In genomic region chr3:134471521-134472193, GRCh38 we compare ENCODE assay signal across 18 cellular contexts. TPM values are rescaled to one million over a fixed set of nuclear protein-coding genes. Genes with fewer than 3 reads are reported as not detected.
A peak's percentile ranks its signal among the peaks of the same experiment; 100 is the strongest.
DNase-seq lines count a peak whose midpoint lies in the region; ATAC-seq and TF ChIP-seq lines count a peak whose summit lies in the region.
"Had no signal": no experiment of that assay in that cellular context is flagged by ENCODE, and none has a peak within 500 bp of the region (broad histone marks: within the 10 kb centered on the region; RNA-seq: fewer than 3 reads in every experiment).

No MANE protein-coding gene starts in this region.

- no peak overlapping the region for H3K4me3 ChIP-seq in breast epithelium
- no peak overlapping the region for H3K4me3 ChIP-seq in upper lobe of left lung
- no peak overlapping the region for H3K4me3 ChIP-seq in CD4-positive, alpha-beta memory T cell (ENCODE audit: low read length in 2 of 2)
- H3K4me3 ChIP-seq: hepatocyte, left lung, transverse colon had no signal

- H3K4me1 Mint-ChIP-seq in MCF 10A (ENCODE audit: insufficient read depth, unreplicated experiment): peaks cover 26% of the 10 kb centered on the region
- peaks cover 0 to 5% (median 3%) of the 10 kb centered on the region in 4 donors for H3K4me1 Mint-ChIP-seq in CD4-positive, alpha-beta memory T cell

- H3K27me3 Mint-ChIP-seq in MCF 10A (ENCODE audit: insufficient read depth, unreplicated experiment): no peaks in the 10 kb centered on the region
- no peaks in the 10 kb centered on the region for H3K27me3 Mint-ChIP-seq in CD4-positive, alpha-beta memory T cell
- H3K27me3 Mint-ChIP-seq: brain; natural killer cell treated with Interleukin-12 subunit alpha and Interleukin-12 subunit beta and Interleukin-15 and Interleukin-18, amount 100 ng/mL, for 72 hours had no signal

- no peak for TF ChIP-seq CTCF in MCF 10A (IDR thresholded peaks at IDR 0.05; ENCODE audit: unreplicated experiment)
- TF ChIP-seq CTCF in breast epithelium (IDR thresholded peaks at IDR 0.05): no peak
- TF ChIP-seq CTCF in foreskin keratinocyte (conservative IDR thresholded peaks at IDR 0.05): no peak
- no peak for TF ChIP-seq CTCF in upper lobe of left lung (IDR thresholded peaks at IDR 0.05)

- no peak overlapping the region for H3K27ac ChIP-seq in breast epithelium
- peak overlapping the region; percentile 78 for H3K27ac ChIP-seq in foreskin keratinocyte
- H3K27ac ChIP-seq in upper lobe of left lung: peak overlapping the region in 2 of 4 donors; percentile 0 to 1
- H3K27ac ChIP-seq in CD4-positive, alpha-beta memory T cell (ENCODE audit: low read depth, low read length): no peak overlapping the region
- H3K27ac ChIP-seq: hepatocyte, transverse colon, VCaP had no signal

- H3K36me3 ChIP-seq in breast epithelium: no peaks in the 10 kb centered on the region
- H3K36me3 ChIP-seq in upper lobe of left lung: peaks cover 0 to 3% (median 0%) of the 10 kb centered on the region in 4 donors
- peaks cover 5% of the 10 kb centered on the region for H3K36me3 ChIP-seq in CD4-positive, alpha-beta memory T cell (ENCODE audit: insufficient read depth, low read length)
- H3K36me3 ChIP-seq: transverse colon had no signal

- intact Hi-C loops in MCF 10A (cut with micrococcal nuclease) (loop anchor here (10.0 kb wide), 1 partner anchor 657 kb away; no protein-coding TSS in a partner anchor), breast epithelium (cut with DNase I; ENCODE audit: low total_unique reads) (loop anchor here (1.0 to 5.0 kb wide), 2 partner anchors 13 to 159 kb away; no protein-coding TSS in a partner anchor)
- intact Hi-C loops in CD4-positive, alpha-beta memory T cell (cut with micrococcal nuclease): loop anchor here (10.0 kb wide), 1 partner anchor 107 kb away; no protein-coding TSS in a partner anchor

- peak; percentile 60 for DNase-seq in MCF 10A (ENCODE audit: unreplicated experiment)
- no peak for DNase-seq in breast epithelium (ENCODE audit: low spot score in 2 of 2)
- peak; percentile 10 for DNase-seq in amniotic epithelial cell (ENCODE audit: low read depth)
- peak; percentile 88 to 95 for DNase-seq in foreskin keratinocyte
- no peak for DNase-seq in upper lobe of left lung
- no peak for DNase-seq in COLO668 (lab: John Stamatoyannopoulos, UW; ENCODE audit: unreplicated experiment)
- no peak for DNase-seq in CD4-positive, alpha-beta memory T cell
- DNase-seq: activated CD8-positive, alpha-beta T cell treated with anti-CD3 and anti-CD28 coated beads, Interleukin-2, amount 10 ng/mL, durations not matched to agents 7 days and 5 days; activated effector memory CD4-positive, alpha-beta T cell treated with anti-CD3 and anti-CD28 coated beads, Interleukin-2, amount 50 U/mL, for 16 hours; left lung; MV-4-11; stimulated activated CD4-positive, alpha-beta T cell treated with anti-CD3 and anti-CD28 coated beads, Interleukin-4, amount 100 ng/mL, for 1 hour; transverse colon had no signal

- no peak for TF ChIP-seq EP300 in upper lobe of left lung (IDR thresholded peaks at IDR 0.05)

- H3K27me3 ChIP-seq in breast epithelium (no peaks in the 10 kb centered on the region), foreskin keratinocyte (no peaks in the 10 kb centered on the region), upper lobe of left lung (no peaks in the 10 kb centered on the region)
- H3K27me3 ChIP-seq in CD4-positive, alpha-beta memory T cell (ENCODE audit: insufficient read depth, low read length): no peaks in the 10 kb centered on the region
- H3K27me3 ChIP-seq: hepatocyte, left lung, transverse colon had no signal

- CTCF ChIA-PET in MCF 10A (lab: Yijun Ruan, JAX): interaction anchor here (0.9 to 16.7 kb wide), 7 partner anchors 12 to 274 kb away, joined by 3 to 449 read pairs (median 31); partner anchors contain the start of genes AMOTL2, ANAPC13 and CEP63
- CTCF ChIA-PET in CD4-positive, alpha-beta memory T cell (lab: Charles Lee; ENCODE audit: partially characterized antibody): interaction anchor here (5.5 to 8.7 kb wide), 4 partner anchors 13 to 272 kb away, joined by 28 to 132 read pairs (median 94); partner anchors contain the start of genes ANAPC13 and CEP63

- no peak overlapping the region for H3K4me3 Mint-ChIP-seq in MCF 10A (ENCODE audit: unreplicated experiment)
- no peak overlapping the region for H3K4me3 Mint-ChIP-seq in CD4-positive, alpha-beta memory T cell
- H3K4me3 Mint-ChIP-seq: activated CD8-positive, alpha-beta T cell treated with anti-CD3 and anti-CD28 coated beads, Interleukin-2, amount 10 ng/mL, durations not matched to agents 7 days and 5 days; brain; natural killer cell treated with Interleukin-12 subunit alpha and Interleukin-12 subunit beta and Interleukin-15 and Interleukin-18, amount 100 ng/mL, for 72 hours had no signal

- H3K27ac Mint-ChIP-seq in MCF 10A (ENCODE audit: low read depth, unreplicated experiment): peak overlapping the region; percentile 6
- H3K27ac Mint-ChIP-seq in CD4-positive, alpha-beta memory T cell: peak overlapping the region in 1 of 7 donors; percentile 51
- H3K27ac Mint-ChIP-seq: activated CD8-positive, alpha-beta T cell treated with anti-CD3 and anti-CD28 coated beads, Interleukin-2, amount 10 ng/mL, durations not matched to agents 7 days and 5 days; brain; natural killer cell treated with Interleukin-12 subunit alpha and Interleukin-12 subunit beta and Interleukin-15 and Interleukin-18, amount 100 ng/mL, for 72 hours had no signal

- no peak for TF ChIP-seq POLR2A in breast epithelium (IDR thresholded peaks at IDR 0.05)
- TF ChIP-seq POLR2A in upper lobe of left lung (IDR thresholded peaks at IDR 0.05): no peak

- H3K4me1 ChIP-seq in breast epithelium (no peaks in the 10 kb centered on the region), foreskin keratinocyte (peaks cover 16% of the 10 kb centered on the region), upper lobe of left lung (peaks cover 5 to 20% (median 14%) of the 10 kb centered on the region in 4 donors)
- H3K4me1 ChIP-seq in CD4-positive, alpha-beta memory T cell (ENCODE audit: insufficient read depth, low read length): no peaks in the 10 kb centered on the region

- POLR2A ChIA-PET in MCF 10A (lab: Yijun Ruan, JAX): interaction anchor here (6.2 to 6.9 kb wide), 2 partner anchors 97 to 107 kb away, joined by 55 to 64 read pairs; partner anchors contain the start of gene AMOTL2
- POLR2A ChIA-PET in CD4-positive, alpha-beta memory T cell (lab: Charles Lee; ENCODE audit: partially characterized antibody): no interaction called here

- H3K9me3 ChIP-seq in breast epithelium (no peaks in the 10 kb centered on the region), upper lobe of left lung (no peaks in the 10 kb centered on the region)
- no peaks in the 10 kb centered on the region for H3K9me3 ChIP-seq in CD4-positive, alpha-beta memory T cell (ENCODE audit: control insufficient read depth in 1 of 2, low read length in 2 of 2)
- H3K9me3 ChIP-seq: left lung, transverse colon had no signal

- H3K36me3 Mint-ChIP-seq in MCF 10A (ENCODE audit: insufficient read depth, unreplicated experiment): peaks cover 6% of the 10 kb centered on the region
- peaks cover 7 to 15% of the 10 kb centered on the region in 2 donors for H3K36me3 Mint-ChIP-seq in CD4-positive, alpha-beta memory T cell
- H3K36me3 Mint-ChIP-seq: natural killer cell treated with Interleukin-12 subunit alpha and Interleukin-12 subunit beta and Interleukin-15 and Interleukin-18, amount 100 ng/mL, for 72 hours had no signal

- BruUV-seq in MCF 10A (replicated peaks; lab: Mats Ljungman, UMichigan): no TSS peak

- ATAC-seq in foreskin keratinocyte (peak; percentile 96), upper lobe of left lung (ENCODE audit: low FRiP score in 2 of 2) (peak; percentile 44 to 69), HG03439 (IDR thresholded peaks at IDR 0.05; ENCODE audit: unreplicated experiment) (no peak)
- ATAC-seq: activated CD8-positive, alpha-beta T cell treated with anti-CD3 and anti-CD28 coated beads, Interleukin-2, amount 10 ng/mL, durations not matched to agents 7 days and 5 days; left lung had no signal

- 72 to 75% methylated on average over 8 of the region's 8 CpGs for WGBS in upper lobe of left lung, 2 donors

- no peaks in the 10 kb centered on the region for H3K9me3 Mint-ChIP-seq in MCF 10A (ENCODE audit: unreplicated experiment)
- no peaks in the 10 kb centered on the region for H3K9me3 Mint-ChIP-seq in CD4-positive, alpha-beta memory T cell
- H3K9me3 Mint-ChIP-seq: brain; natural killer cell treated with Interleukin-12 subunit alpha and Interleukin-12 subunit beta and Interleukin-15 and Interleukin-18, amount 100 ng/mL, for 72 hours had no signal

RNA-seq across cellular contexts. Expression of gene ANAPC13, which starts 14.1 kb away (rescaled TPM):
- 61.5 and 78.4 TPM in 2 replicates for total RNA-seq in MCF 10A (2022)
- total RNA-seq in breast epithelium: 10 to 100 TPM; 56.0 to 68.3 (median 66.1) TPM
- 54.6 and 60.3 TPM in 2 replicates for total RNA-seq in foreskin keratinocyte
- polyA plus RNA-seq in foreskin keratinocyte: 61.6 and 61.9 TPM in 2 replicates
- total RNA-seq in upper lobe of left lung: 10 to 100 TPM; 37.3 to 59.4 (median 50.3) TPM
- total RNA-seq in CD4-positive, alpha-beta memory T cell: 10 to 100 TPM; 40.9 to 41.1 TPM
- 100 to 1,000 TPM in 1 of 2 donors, 10 to 100 TPM in 1; 87.6 to 146 TPM for polyA plus RNA-seq in CD4-positive, alpha-beta memory T cell

RNA-seq across cellular contexts. Expression of gene CEP63, which starts 14.2 kb away (rescaled TPM):
- total RNA-seq in MCF 10A (2022): 37.0 and 40.0 TPM in 2 replicates
- total RNA-seq in breast epithelium: 10 to 100 TPM; 31.8 to 38.9 (median 33.1) TPM
- 18.7 and 23.1 TPM in 2 replicates for total RNA-seq in foreskin keratinocyte
- 11.0 and 13.4 TPM in 2 replicates for polyA plus RNA-seq in foreskin keratinocyte
- total RNA-seq in upper lobe of left lung: 10 to 100 TPM; 13.8 to 44.0 (median 20.6) TPM
- total RNA-seq in CD4-positive, alpha-beta memory T cell: 10 to 100 TPM; 31.6 to 40.1 TPM
- 10 to 100 TPM; 12.8 to 19.6 TPM for polyA plus RNA-seq in CD4-positive, alpha-beta memory T cell

Comparison
In these comparisons a context has a peak if more than half of its experiments do, and no peak if none do; other contexts are left out.
1. DNase-seq: peak in MCF 10A (single experiment), amniotic epithelial cell (single experiment) and foreskin keratinocyte (2 of 2); none in breast epithelium (0 of 2), upper lobe of left lung (0 of 2), COLO668 (single experiment) and CD4-positive, alpha-beta memory T cell (0 of 5).